ENCODE assay signal across 11 cellular contexts in the genomic region with DNA sequence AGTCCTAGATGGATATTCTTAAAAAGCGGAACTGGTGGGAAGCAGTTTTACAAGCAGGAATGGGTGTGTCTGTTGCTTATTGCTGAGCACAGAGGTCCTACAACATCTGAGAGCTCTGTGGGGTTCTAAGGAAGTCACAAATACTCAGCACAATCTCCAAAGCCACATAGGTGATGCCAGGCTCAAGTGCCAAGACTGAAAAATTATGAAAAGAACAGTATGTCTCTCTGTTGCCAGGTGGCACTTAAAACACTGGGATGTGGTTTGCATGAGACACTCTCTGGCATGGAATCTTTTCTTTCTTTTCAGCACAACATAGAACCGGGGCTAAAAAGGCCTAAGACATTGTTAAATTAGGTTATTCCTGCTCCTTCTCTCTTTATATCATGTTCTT.
DNase-seq lines count a peak whose midpoint lies in the region; ATAC-seq and TF ChIP-seq lines count a peak whose summit lies in the region.
"Had no signal": no experiment of that assay in that cellular context is flagged by ENCODE, and none has a peak within 500 bp of the region (broad histone marks: within the 10 kb centered on the region; RNA-seq: fewer than 3 reads in every experiment).

No MANE protein-coding gene starts in this region.

- H3K27ac ChIP-seq in GM23248 (peak overlapping the region; percentile 87), SK-N-SH (ENCODE audit: low read depth in 2 of 2, low read length in 1 of 2) (peak overlapping the region in 1 of 2 experiments; percentile 67; a peak in 2 of 4 replicates), foreskin keratinocyte (peak overlapping the region; percentile 82), neural progenitor cell (no peak overlapping the region)

- H3K9ac ChIP-seq in GM23248: peak overlapping the region; percentile 65
- peak overlapping the region; percentile 24; the same call in 1 of the 2 replicates for H3K9ac ChIP-seq in SK-N-SH
- no peak overlapping the region for H3K9ac ChIP-seq in neural progenitor cell

- in situ Hi-C loops in GM23248 (cut with MboI): no loop called here

- ATAC-seq in foreskin keratinocyte (peak; percentile 18), HG03097 (IDR thresholded peaks at IDR 0.05; ENCODE audit: low FRiP score, unreplicated experiment) (no peak), GM18867 (IDR thresholded peaks at IDR 0.05; ENCODE audit: unreplicated experiment) (no peak)
- ATAC-seq: activated naive CD4-positive, alpha-beta T cell treated with anti-CD3 and anti-CD28 coated beads, Interleukin-2, amount 50 U/mL, for 72 hours had no signal

- no peak for TF ChIP-seq EP300 in SK-N-SH (IDR thresholded peaks at IDR 0.05; ENCODE audit: borderline replicate concordance in 1 of 2, low read depth in 1 of 2, low read length in 1 of 2)

- no peaks in the 10 kb centered on the region for H3K9me3 Mint-ChIP-seq in neural progenitor cell

- H3K4me2 ChIP-seq in GM23248 (ENCODE audit: unreplicated experiment) (peak overlapping the region; percentile 78), SK-N-SH (peak overlapping the region; percentile 54), neural progenitor cell (no peak overlapping the region)

- no peak for TF ChIP-seq CTCF in SK-N-SH (IDR thresholded peaks at IDR 0.05)
- TF ChIP-seq CTCF in foreskin keratinocyte (conservative IDR thresholded peaks at IDR 0.05): no peak
- TF ChIP-seq CTCF in neural progenitor cell (IDR thresholded peaks at IDR 0.05): no peak

- H3K9me2 ChIP-seq in GM23248 (ENCODE audit: insufficient read depth) (no peaks in the 10 kb centered on the region), SK-N-SH (no peaks in the 10 kb centered on the region)

- no peak for TF ChIP-seq RAD21 in SK-N-SH (IDR thresholded peaks at IDR 0.05; ENCODE audit: low read length)

- H3F3A ChIP-seq in GM23248 (ENCODE audit: insufficient read depth) (peaks cover 27% of the 10 kb centered on the region), SK-N-SH (replicated peaks; ENCODE audit: insufficient read depth) (peaks cover 21% of the 10 kb centered on the region), neural progenitor cell (ENCODE audit: low read depth) (peaks cover 6% of the 10 kb centered on the region)

- H3K4me1 Mint-ChIP-seq in neural progenitor cell: peaks cover 54% of the 10 kb centered on the region

- H3K4me3 ChIP-seq in GM23248 (peak overlapping the region; percentile 24), SK-N-SH (ENCODE audit: low read depth in 2 of 2, low read length in 1 of 2) (no peak overlapping the region), neural progenitor cell (no peak overlapping the region)

- CTCF ChIA-PET in SK-N-SH (lab: Yijun Ruan, JAX): no interaction called here

- WGBS in GM23248 (ENCODE audit: low coverage in 1 of 2, low lambda C conversion rate in 2 of 2, missing lambda C conversion rate in 2 of 2), 2 experiments: 34 to 36% methylated on average over 2 of the region's 2 CpGs
- 75% methylated on average over 2 of the region's 2 CpGs for WGBS in SK-N-SH (ENCODE audit: low lambda C conversion rate)

- H3K36me3 Mint-ChIP-seq in neural progenitor cell: no peaks in the 10 kb centered on the region

- H3K4me3 Mint-ChIP-seq in neural progenitor cell: no peak overlapping the region
- H3K4me3 Mint-ChIP-seq: B cell had no signal

- DNase-seq in GM23248 (peak; percentile 69), SK-N-SH (no peak), foreskin keratinocyte (no peak), renal cortical epithelial cell (ENCODE audit: low read depth) (peak; percentile 33), islet precursor cell (no peak), neural progenitor cell (ENCODE audit: low spot score) (no peak)
- DNase-seq: H7 had no signal

- H3K27me3 Mint-ChIP-seq in neural progenitor cell (ENCODE audit: insufficient read depth, low read depth): peaks cover 4% of the 10 kb centered on the region

- H2AFZ ChIP-seq in GM23248 (peak overlapping the region; percentile 74), SK-N-SH (ENCODE audit: low read depth) (no peak overlapping the region), neural progenitor cell (replicated peaks) (no peak overlapping the region)

- H3K36me3 ChIP-seq in GM23248 (ENCODE audit: low read depth) (no peaks in the 10 kb centered on the region), SK-N-SH (replicated peaks in 1 of 2; ENCODE audit: control insufficient read depth in 1 of 2, insufficient read depth in 2 of 2, low read length in 1 of 2) (no peaks in the 10 kb centered on the region), neural progenitor cell (no peaks in the 10 kb centered on the region)

- no peak overlapping the region for H3K27ac Mint-ChIP-seq in neural progenitor cell
- H3K27ac Mint-ChIP-seq: activated naive CD4-positive, alpha-beta T cell treated with anti-CD3 and anti-CD28 coated beads, Interleukin-2, amount 50 U/mL, for 72 hours; B cell had no signal

- H4K20me1 ChIP-seq in GM23248 (ENCODE audit: insufficient read depth) (no peaks in the 10 kb centered on the region), SK-N-SH (ENCODE audit: insufficient read depth) (no peaks in the 10 kb centered on the region), neural progenitor cell (ENCODE audit: low read depth) (no peaks in the 10 kb centered on the region)

- no peaks in the 10 kb centered on the region for H3K27me3 ChIP-seq in GM23248 (replicated peaks; ENCODE audit: insufficient read depth)
- no peaks in the 10 kb centered on the region for H3K27me3 ChIP-seq in SK-N-SH (ENCODE audit: insufficient read depth)
- no peaks in the 10 kb centered on the region for H3K27me3 ChIP-seq in foreskin keratinocyte
- no peaks in the 10 kb centered on the region for H3K27me3 ChIP-seq in neural progenitor cell

- H3K4me1 ChIP-seq in GM23248 (ENCODE audit: insufficient read depth): peaks cover 41% of the 10 kb centered on the region
- peaks cover 8 to 42% of the 10 kb centered on the region in 2 experiments for H3K4me1 ChIP-seq in SK-N-SH (ENCODE audit: control insufficient read depth in 1 of 2, insufficient read depth in 2 of 2, low read depth in 1 of 2, low read length in 1 of 2)
- peaks cover 47% of the 10 kb centered on the region for H3K4me1 ChIP-seq in foreskin keratinocyte
- peaks cover 21% of the 10 kb centered on the region for H3K4me1 ChIP-seq in neural progenitor cell

- POLR2A ChIA-PET in SK-N-SH (lab: Yijun Ruan, JAX): no interaction called here

- no peaks in the 10 kb centered on the region for H3K9me3 ChIP-seq in GM23248 (ENCODE audit: low read depth)
- no peaks in the 10 kb centered on the region for H3K9me3 ChIP-seq in SK-N-SH
- no peaks in the 10 kb centered on the region for H3K9me3 ChIP-seq in neural progenitor cell (ENCODE audit: low read depth)

- H3K79me2 ChIP-seq in GM23248 (ENCODE audit: insufficient read depth): no peaks in the 10 kb centered on the region
- H3K79me2 ChIP-seq in SK-N-SH (ENCODE audit: insufficient read depth): no peaks in the 10 kb centered on the region
- H3K79me2 ChIP-seq in neural progenitor cell (ENCODE audit: low read depth): no peaks in the 10 kb centered on the region

TF ChIP-seq in SK-N-SH, 30 proteins besides CTCF, POLR2A, EP300 and RAD21:
- TF ChIP-seq SIN3A (IDR thresholded peaks at IDR 0.05; ENCODE audit: borderline replicate concordance, low read depth, low read length) (no peak), RXRA (IDR thresholded peaks at IDR 0.05; ENCODE audit: borderline replicate concordance, low read depth) (no peak), NFIC (IDR thresholded peaks at IDR 0.05; ENCODE audit: borderline replicate concordance) (peak; percentile 20; the same call in 1 of the 2 replicates), RFX5 (IDR thresholded peaks at IDR 0.05; ENCODE audit: low read length) (no peak), RCOR1 (IDR thresholded peaks at IDR 0.05; ENCODE audit: low read length) (no peak), MEF2A (IDR thresholded peaks at IDR 0.05; ENCODE audit: borderline replicate concordance, low read depth) (no peak)

Comparison
In these comparisons a context has a peak if more than half of its experiments do, and no peak if none do; other contexts are left out.
1. DNase-seq: peak in GM23248 (single experiment) and renal cortical epithelial cell (single experiment); none in SK-N-SH (single experiment), foreskin keratinocyte (0 of 2), islet precursor cell (single experiment) and neural progenitor cell (single experiment).